In genomic region chr5:124162782-124163532, GRCh38 we compare ENCODE assay signal across 9 cellular contexts.
DNase-seq lines count a peak whose midpoint lies in the region; ATAC-seq and TF ChIP-seq lines count a peak whose summit lies in the region.
"Had no signal": no experiment of that assay in that cellular context is flagged by ENCODE, and none has a peak within 500 bp of the region (broad histone marks: within the 10 kb centered on the region; RNA-seq: fewer than 3 reads in every experiment).

No MANE protein-coding gene starts in this region.

- POLR2A ChIA-PET in activated CD4-positive, alpha-beta memory T cell treated with anti-CD3 and anti-CD28 coated beads for 36 hours (lab: Charles Lee), result no interaction called here

- H3K4me3 Mint-ChIP-seq in natural killer cell treated with Interleukin-12 subunit alpha and Interleukin-12 subunit beta and Interleukin-15 and Interleukin-18, amount 100 ng/mL, for 72 hours, result no peak overlapping the region
- H3K4me3 Mint-ChIP-seq in activated CD4-positive, alpha-beta memory T cell treated with anti-CD3 and anti-CD28 coated beads for 36 hours, result no peak overlapping the region

- no peak for TF ChIP-seq CTCF in osteoblast (IDR thresholded peaks at IDR 0.05; ENCODE audit: extremely low read depth, low read depth, low read length)

- ATAC-seq in GM18511 (IDR thresholded peaks at IDR 0.05; ENCODE audit: unreplicated experiment), result peak; percentile 50
- no peak for ATAC-seq in natural killer cell treated with Interleukin-12 subunit alpha and Interleukin-12 subunit beta and Interleukin-15 and Interleukin-18, amount 100 ng/mL, for 72 hours
- no peak for ATAC-seq in HG03342 (IDR thresholded peaks at IDR 0.05; ENCODE audit: unreplicated experiment)
- no peak for ATAC-seq in GM21381 (IDR thresholded peaks at IDR 0.05; ENCODE audit: unreplicated experiment)

- peak overlapping the region; percentile 38 for H3K4me3 ChIP-seq in osteoblast (ENCODE audit: insufficient read depth, low read length)

- no peaks in the 10 kb centered on the region for H3K36me3 ChIP-seq in osteoblast (ENCODE audit: insufficient read depth, low read length)

- no peaks in the 10 kb centered on the region for H3K4me1 ChIP-seq in osteoblast (ENCODE audit: insufficient read depth, low read length)

- no peaks in the 10 kb centered on the region for H3K4me1 Mint-ChIP-seq in natural killer cell treated with Interleukin-12 subunit alpha and Interleukin-12 subunit beta and Interleukin-15 and Interleukin-18, amount 100 ng/mL, for 72 hours (ENCODE audit: low read depth in 2 of 2)
- H3K4me1 Mint-ChIP-seq in activated CD4-positive, alpha-beta memory T cell treated with anti-CD3 and anti-CD28 coated beads for 36 hours (ENCODE audit: low read depth), result no peaks in the 10 kb centered on the region

- no peaks in the 10 kb centered on the region for H3K79me2 ChIP-seq in osteoblast (ENCODE audit: insufficient read depth, low read length)

- H3K27me3 ChIP-seq in osteoblast (ENCODE audit: insufficient read depth, low read length), result no peaks in the 10 kb centered on the region

- no peaks in the 10 kb centered on the region for H4K20me1 ChIP-seq in osteoblast (ENCODE audit: insufficient read depth, low read length)

- H3K36me3 Mint-ChIP-seq in natural killer cell treated with Interleukin-12 subunit alpha and Interleukin-12 subunit beta and Interleukin-15 and Interleukin-18, amount 100 ng/mL, for 72 hours, result no peaks in the 10 kb centered on the region
- no peaks in the 10 kb centered on the region for H3K36me3 Mint-ChIP-seq in activated CD4-positive, alpha-beta memory T cell treated with anti-CD3 and anti-CD28 coated beads for 36 hours

- no peak overlapping the region for H3K27ac Mint-ChIP-seq in natural killer cell treated with Interleukin-12 subunit alpha and Interleukin-12 subunit beta and Interleukin-15 and Interleukin-18, amount 100 ng/mL, for 72 hours
- no peak overlapping the region for H3K27ac Mint-ChIP-seq in activated CD4-positive, alpha-beta memory T cell treated with anti-CD3 and anti-CD28 coated beads for 36 hours

- no peak overlapping the region for H3K27ac ChIP-seq in osteoblast (ENCODE audit: low read depth, low read length)

- H3K27me3 Mint-ChIP-seq in natural killer cell treated with Interleukin-12 subunit alpha and Interleukin-12 subunit beta and Interleukin-15 and Interleukin-18, amount 100 ng/mL, for 72 hours, result no peaks in the 10 kb centered on the region
- no peaks in the 10 kb centered on the region for H3K27me3 Mint-ChIP-seq in activated CD4-positive, alpha-beta memory T cell treated with anti-CD3 and anti-CD28 coated beads for 36 hours

- peaks cover 9% of the 10 kb centered on the region for H3K9me3 Mint-ChIP-seq in natural killer cell treated with Interleukin-12 subunit alpha and Interleukin-12 subunit beta and Interleukin-15 and Interleukin-18, amount 100 ng/mL, for 72 hours
- H3K9me3 Mint-ChIP-seq in activated CD4-positive, alpha-beta memory T cell treated with anti-CD3 and anti-CD28 coated beads for 36 hours, result no peaks in the 10 kb centered on the region

- H3K9me3 ChIP-seq in osteoblast (ENCODE audit: low read depth, low read length), result no peaks in the 10 kb centered on the region

- CTCF ChIA-PET in activated CD4-positive, alpha-beta memory T cell treated with anti-CD3 and anti-CD28 coated beads for 36 hours (lab: Charles Lee), result no interaction called here

- DNase-seq in NCI-H69 (lab: John Stamatoyannopoulos, UW), result peak; percentile 96
- peak; percentile 26 for DNase-seq in dermis blood vessel endothelial cell
- DNase-seq in osteoblast (ENCODE audit: insufficient read length, low spot score, missing footprints), result peak; percentile 29
- DNase-seq in natural killer cell treated with Interleukin-12 subunit alpha and Interleukin-12 subunit beta and Interleukin-15 and Interleukin-18, amount 100 ng/mL, for 72 hours (ENCODE audit: low spot score), result no peak
- DNase-seq in activated CD4-positive, alpha-beta memory T cell treated with anti-CD3 and anti-CD28 coated beads for 36 hours, result no peak
- DNase-seq: T-helper 9 cell had no signal

- peak overlapping the region; percentile 85 for H2AFZ ChIP-seq in osteoblast (ENCODE audit: low read length)

- intact Hi-C loops in activated CD4-positive, alpha-beta memory T cell treated with anti-CD3 and anti-CD28 coated beads for 36 hours (cut with micrococcal nuclease), result no loop called here

- H3K4me2 ChIP-seq in osteoblast (ENCODE audit: insufficient read depth, low read length), result peak overlapping the region; percentile 70

Comparison
In these comparisons a context has a peak if more than half of its experiments do, and no peak if none do; other contexts are left out.
1. DNase-seq: peak in NCI-H69 (single experiment), dermis blood vessel endothelial cell (single experiment) and osteoblast (single experiment); none in natural killer cell treated with Interleukin-12 subunit alpha and Interleukin-12 subunit beta and Interleukin-15 and Interleukin-18, amount 100 ng/mL, for 72 hours (single experiment) and activated CD4-positive, alpha-beta memory T cell treated with anti-CD3 and anti-CD28 coated beads for 36 hours (single experiment).